11 cellular contexts compared by ENCODE assay signal in the genomic region with DNA sequence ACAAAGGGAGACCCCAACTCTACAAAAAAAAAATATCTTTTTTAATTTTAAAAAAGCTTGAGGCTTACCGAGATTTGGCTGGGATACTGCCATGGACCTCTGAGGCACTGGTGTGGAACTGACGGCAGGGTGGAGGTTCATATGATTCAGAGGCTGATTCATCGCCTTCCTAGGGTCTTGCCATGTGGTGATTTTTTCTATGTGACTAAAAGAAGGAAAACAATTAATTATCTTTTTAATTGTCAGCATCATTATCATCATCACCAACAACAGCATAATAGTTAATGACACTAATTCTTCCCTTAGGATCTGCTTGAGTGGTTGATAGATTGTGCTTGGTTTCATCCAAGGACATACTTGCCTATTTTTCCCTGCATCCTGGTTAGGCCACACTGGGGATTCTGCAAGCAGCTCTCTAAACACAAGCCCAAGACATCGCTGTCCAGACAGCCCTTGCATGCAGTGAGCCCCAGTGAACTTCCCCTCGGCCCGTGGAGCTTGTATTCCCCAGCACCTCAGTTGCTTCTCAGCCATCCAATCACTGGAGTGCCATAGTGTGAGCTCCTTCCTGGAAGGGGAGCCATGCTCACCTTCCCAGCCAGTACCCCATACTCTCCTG.
A peak's percentile ranks its signal among the peaks of the same experiment; 100 is the strongest.
DNase-seq lines count a peak whose midpoint lies in the region; ATAC-seq, FAIRE-seq and TF ChIP-seq lines count a peak whose summit lies in the region.
"Had no signal": no experiment of that assay in that cellular context is flagged by ENCODE, and none has a peak within 500 bp of the region (broad histone marks: within the 10 kb centered on the region; RNA-seq: fewer than 3 reads in every experiment).

No MANE protein-coding gene starts in this region.

- peak overlapping the region; percentile 94 for H3K27ac ChIP-seq in A549

- POLR2A ChIA-PET in A549 (lab: Yijun Ruan, JAX): interaction anchor here (1.1 kb wide), 1 partner anchor 85 kb away, joined by 3 read pairs; a partner anchor contains a TSS

- no peak for TF ChIP-seq POLR2A in A549 (IDR thresholded peaks at IDR 0.05; ENCODE audit: low read length)

- TF ChIP-seq RAD21 in A549 (conservative IDR thresholded peaks at IDR 0.05 in 1 of 2, IDR thresholded peaks at IDR 0.05 in 1 of 2): no peak

- H3K4me3 ChIP-seq in A549 (no peak overlapping the region), bronchial epithelial cell (ENCODE audit: low read depth, low read length) (no peak overlapping the region)

- ATAC-seq in A549: 0 out of 6 replicates have a peak, but pooled peaks of 1 of the 2 experiments have one; percentile 6
- ATAC-seq: left lobe of liver had no signal

- WGBS in A549 (ENCODE audit: missing lambda C conversion rate): 30% methylated on average over 6 of the region's 6 CpGs

- DNase-seq in A549 (ENCODE audit: low read depth in 1 of 2, low spot score in 1 of 2) (peak in 1 of 2 experiments; percentile 48), M059J (ENCODE audit: low read depth) (peak; percentile 86), bronchial epithelial cell (ENCODE audit: low read depth) (peak; percentile 86), kidney tubule cell (ENCODE audit: low spot score) (peak; percentile 73), DMS153 (lab: John Stamatoyannopoulos, UW) (no peak), GM19239 (ENCODE audit: insufficient read length, low spot score) (no peak), GM19238 (ENCODE audit: insufficient read length, low spot score) (no peak)
- no peak for DNase-seq in stimulated activated naive CD4-positive, alpha-beta T cell (lab: John Stamatoyannopoulos, UW)
- DNase-seq: activated CD4-positive, alpha-beta T cell treated with anti-CD3 and anti-CD28 coated beads for 48 hours; retina had no signal

- H3K27me3 ChIP-seq in bronchial epithelial cell (ENCODE audit: control insufficient read depth, insufficient read depth, low read length): no peaks in the 10 kb centered on the region

- no peaks in the 10 kb centered on the region for H3K36me3 ChIP-seq in bronchial epithelial cell (ENCODE audit: control insufficient read depth, insufficient read depth, low read length)

- no peak for TF ChIP-seq EP300 in A549 (IDR thresholded peaks at IDR 0.05)

- CTCF ChIA-PET in A549 (lab: Yijun Ruan, JAX): interaction anchor here (1.0 to 2.9 kb wide), 10 partner anchors 9 to 179 kb away, joined by 3 to 16 read pairs (median 5); a partner anchor contains a TSS

- peak overlapping the region; percentile 49 for H3K4me2 ChIP-seq in A549

- peaks cover 93% of the 10 kb centered on the region for H3K4me1 ChIP-seq in A549

- no peaks in the 10 kb centered on the region for H3K9me3 ChIP-seq in A549

- TF ChIP-seq CTCF in A549 (IDR thresholded peaks at IDR 0.05): no peak
- no peak for TF ChIP-seq CTCF in bronchial epithelial cell (IDR thresholded peaks at IDR 0.05; ENCODE audit: insufficient read depth, low read length, severe bottlenecking)

- FAIRE-seq in A549 (lab: Jason Lieb, UNC) (no peak), bronchial epithelial cell (lab: Jason Lieb, UNC) (no peak), GM19239 (lab: Jason Lieb, UNC) (no peak)

TF ChIP-seq in A549, 52 proteins besides CTCF, POLR2A, EP300 and RAD21:
- TF ChIP-seq, protein P1, sequence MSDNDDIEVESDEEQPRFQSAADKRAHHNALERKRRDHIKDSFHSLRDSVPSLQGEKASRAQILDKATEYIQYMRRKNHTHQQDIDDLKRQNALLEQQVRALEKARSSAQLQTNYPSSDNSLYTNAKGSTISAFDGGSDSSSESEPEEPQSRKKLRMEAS (IDR thresholded peaks at IDR 0.05): peak; percentile 56
- TF ChIP-seq JUNB (IDR thresholded peaks at IDR 0.05): peak; percentile 50; the same call in 1 of the 2 replicates
- TF ChIP-seq FOSL2 (IDR thresholded peaks at IDR 0.05): peak; percentile 72
- peak; percentile 70 for TF ChIP-seq FOSL2 (CRISPR knock-in tag; IDR thresholded peaks at IDR 0.05)
- no peak for TF ChIP-seq FOSB (CRISPR knock-in tag; IDR thresholded peaks at IDR 0.05)
- peak in 1 of 2 experiments; percentile 37; a peak in 1 of 5 replicates for TF ChIP-seq JUN (IDR thresholded peaks at IDR 0.05)

Comparison
In these comparisons a context has a peak if more than half of its experiments do, and no peak if none do; other contexts are left out.
1. DNase-seq: peak in M059J (single experiment), bronchial epithelial cell (single experiment) and kidney tubule cell (single experiment); none in DMS153 (single experiment), GM19239 (single experiment), stimulated activated naive CD4-positive, alpha-beta T cell (0 of 6) and GM19238 (single experiment).